Comparison of ENCODE assay signal across 7 cellular contexts in genomic region chr20:52424357-52424942, GRCh38.
A peak's percentile ranks its signal among the peaks of the same experiment; 100 is the strongest.
DNase-seq lines count a peak whose midpoint lies in the region; ATAC-seq and TF ChIP-seq lines count a peak whose summit lies in the region.
"Not testable (repeated sequence)": the region's sequence is repeated elsewhere in the genome, so short reads cannot be mapped to it uniquely, and the experiment has no call there.

No MANE protein-coding gene starts in this region.

- H3K36me3 Mint-ChIP-seq in activated T-cell treated with anti-CD3 and anti-CD28 coated beads, Interleukin-2, amount 50 U/mL, for 24 hours (ENCODE audit: low read depth); activated naive CD8-positive, alpha-beta T cell treated with anti-CD3 and anti-CD28 coated beads, Interleukin-2, amount 50 U/mL, for 24 hours (ENCODE audit: low read depth); glutamatergic neuron (ENCODE audit: unreplicated experiment); natural killer cell treated with Interleukin-12 subunit alpha and Interleukin-12 subunit beta and Interleukin-15 and Interleukin-18, amount 100 ng/mL, for 72 hours: not testable (repeated sequence)

- ATAC-seq in activated naive CD8-positive, alpha-beta T cell treated with anti-CD3 and anti-CD28 coated beads, Interleukin-2, amount 50 U/mL, for 24 hours; natural killer cell treated with Interleukin-12 subunit alpha and Interleukin-12 subunit beta and Interleukin-15 and Interleukin-18, amount 100 ng/mL, for 72 hours: not testable (repeated sequence)

- not testable (repeated sequence) for H3K9me3 Mint-ChIP-seq in activated T-cell treated with anti-CD3 and anti-CD28 coated beads, Interleukin-2, amount 50 U/mL, for 24 hours; activated naive CD8-positive, alpha-beta T cell treated with anti-CD3 and anti-CD28 coated beads, Interleukin-2, amount 50 U/mL, for 24 hours; natural killer cell treated with Interleukin-12 subunit alpha and Interleukin-12 subunit beta and Interleukin-15 and Interleukin-18, amount 100 ng/mL, for 72 hours
- H3K9me3 Mint-ChIP-seq in glutamatergic neuron (ENCODE audit: unreplicated experiment): peaks cover 11% of the 10 kb centered on the region

- H3K27ac Mint-ChIP-seq in activated T-cell treated with anti-CD3 and anti-CD28 coated beads, Interleukin-2, amount 50 U/mL, for 24 hours: peak overlapping the region; percentile 70
- peak overlapping the region; percentile 68 for H3K27ac Mint-ChIP-seq in activated naive CD8-positive, alpha-beta T cell treated with anti-CD3 and anti-CD28 coated beads, Interleukin-2, amount 50 U/mL, for 24 hours
- peak overlapping the region; percentile 67 for H3K27ac Mint-ChIP-seq in glutamatergic neuron (ENCODE audit: unreplicated experiment)
- peak overlapping the region; percentile 63 to 66 for H3K27ac Mint-ChIP-seq in natural killer cell treated with Interleukin-12 subunit alpha and Interleukin-12 subunit beta and Interleukin-15 and Interleukin-18, amount 100 ng/mL, for 72 hours

- not testable (repeated sequence) for TF ChIP-seq CTCF in glutamatergic neuron (IDR thresholded peaks at IDR 0.05; ENCODE audit: partially characterized antibody, unreplicated experiment)

- H3K27me3 Mint-ChIP-seq in activated T-cell treated with anti-CD3 and anti-CD28 coated beads, Interleukin-2, amount 50 U/mL, for 24 hours; activated naive CD8-positive, alpha-beta T cell treated with anti-CD3 and anti-CD28 coated beads, Interleukin-2, amount 50 U/mL, for 24 hours; natural killer cell treated with Interleukin-12 subunit alpha and Interleukin-12 subunit beta and Interleukin-15 and Interleukin-18, amount 100 ng/mL, for 72 hours: not testable (repeated sequence)
- H3K27me3 Mint-ChIP-seq in glutamatergic neuron (ENCODE audit: unreplicated experiment): peaks cover 15% of the 10 kb centered on the region

- DNase-seq in ELR (ENCODE audit: low read depth) (peak; percentile 4), M059J (ENCODE audit: low read depth) (peak; percentile 15), T1000 (lab: John Stamatoyannopoulos, UW) (peak; percentile 36)
- not testable (repeated sequence) for DNase-seq in activated T-cell treated with anti-CD3 and anti-CD28 coated beads, Interleukin-2, amount 50 U/mL, for 24 hours; activated naive CD8-positive, alpha-beta T cell treated with anti-CD3 and anti-CD28 coated beads, Interleukin-2, amount 50 U/mL, for 24 hours; glutamatergic neuron; natural killer cell treated with Interleukin-12 subunit alpha and Interleukin-12 subunit beta and Interleukin-15 and Interleukin-18, amount 100 ng/mL, for 72 hours (ENCODE audit: low spot score)

- peaks cover 20% of the 10 kb centered on the region for H3K4me1 Mint-ChIP-seq in activated T-cell treated with anti-CD3 and anti-CD28 coated beads, Interleukin-2, amount 50 U/mL, for 24 hours (ENCODE audit: low read depth)
- peaks cover 14% of the 10 kb centered on the region for H3K4me1 Mint-ChIP-seq in activated naive CD8-positive, alpha-beta T cell treated with anti-CD3 and anti-CD28 coated beads, Interleukin-2, amount 50 U/mL, for 24 hours
- H3K4me1 Mint-ChIP-seq in glutamatergic neuron (ENCODE audit: low read depth, unreplicated experiment); natural killer cell treated with Interleukin-12 subunit alpha and Interleukin-12 subunit beta and Interleukin-15 and Interleukin-18, amount 100 ng/mL, for 72 hours (ENCODE audit: low read depth in 2 of 2): not testable (repeated sequence)

- H3K4me3 Mint-ChIP-seq in activated T-cell treated with anti-CD3 and anti-CD28 coated beads, Interleukin-2, amount 50 U/mL, for 24 hours; activated naive CD8-positive, alpha-beta T cell treated with anti-CD3 and anti-CD28 coated beads, Interleukin-2, amount 50 U/mL, for 24 hours; glutamatergic neuron (ENCODE audit: unreplicated experiment): not testable (repeated sequence)
- peak overlapping the region; percentile 12 for H3K4me3 Mint-ChIP-seq in natural killer cell treated with Interleukin-12 subunit alpha and Interleukin-12 subunit beta and Interleukin-15 and Interleukin-18, amount 100 ng/mL, for 72 hours
